In genomic region chr18:75531851-75532241, GRCh38 we compare ENCODE assay signal across 21 cellular contexts.
A peak's percentile ranks its signal among the peaks of the same experiment; 100 is the strongest.
DNase-seq lines count a peak whose midpoint lies in the region; ATAC-seq, FAIRE-seq and TF ChIP-seq lines count a peak whose summit lies in the region.
"Had no signal": no experiment of that assay in that cellular context is flagged by ENCODE, and none has a peak within 500 bp of the region (broad histone marks: within the 10 kb centered on the region; RNA-seq: fewer than 3 reads in every experiment).

No MANE protein-coding gene starts in this region.

- H3K4me2 ChIP-seq in H1 (ENCODE audit: insufficient read depth in 1 of 2, low read depth in 2 of 2, low read length in 2 of 2) (no peak overlapping the region), neuronal stem cell (ENCODE audit: insufficient read depth, low read length, poor library complexity, severe bottlenecking) (no peak overlapping the region)
- H3K4me2 ChIP-seq: PC-9 had no signal

- POLR2A ChIA-PET in H1 (lab: Charles Lee; ENCODE audit: partially characterized antibody): no interaction called here

- ATAC-seq in GM18520 (IDR thresholded peaks at IDR 0.05; ENCODE audit: unreplicated experiment): no peak

- H3K18ac ChIP-seq in H1 (ENCODE audit: extremely low read depth, low read length) (no peak overlapping the region), neuronal stem cell (ENCODE audit: low read length) (peak overlapping the region; percentile 42)

- H3K4me1 ChIP-seq in H1 (replicated peaks in 1 of 4; ENCODE audit: control insufficient read depth in 3 of 4, insufficient read depth in 4 of 4, low read length in 3 of 4) (no peaks in the 10 kb centered on the region), neuronal stem cell (ENCODE audit: control insufficient read depth in 2 of 2, insufficient read depth in 1 of 2, low read depth in 1 of 2, low read length in 2 of 2) (no peaks in the 10 kb centered on the region)

- no peak overlapping the region for H2BK20ac ChIP-seq in H1 (ENCODE audit: low read length)

- no peaks in the 10 kb centered on the region for H3K79me2 ChIP-seq in H1 (ENCODE audit: control insufficient read depth in 1 of 2, insufficient read depth in 2 of 2, low read length in 2 of 2)

- H3K27ac ChIP-seq in H1 (ENCODE audit: low read depth, low read length) (no peak overlapping the region), neuronal stem cell (replicated peaks; ENCODE audit: low read length) (no peak overlapping the region)
- H3K27ac ChIP-seq: HL-60, PC-9 had no signal

- H3K27me3 ChIP-seq in H1 (replicated peaks in 1 of 4; ENCODE audit: control insufficient read depth in 3 of 4, extremely low read depth in 1 of 4, insufficient read depth in 3 of 4, low read length in 3 of 4) (no peaks in the 10 kb centered on the region), neuronal stem cell (ENCODE audit: control insufficient read depth in 3 of 3, insufficient read depth in 3 of 3, low read depth in 1 of 3, low read length in 3 of 3) (no peaks in the 10 kb centered on the region)
- H3K27me3 ChIP-seq: SJSA1 had no signal

- no peak for FAIRE-seq in H1 (lab: Jason Lieb, UNC)
- FAIRE-seq: G401.6 had no signal

- no peak overlapping the region for H3K4me3 ChIP-seq in H1 (ENCODE audit: extremely low read depth in 1 of 4, insufficient read depth in 2 of 4, low read depth in 3 of 4, low read length in 4 of 4)
- H3K4me3 ChIP-seq in neuronal stem cell (ENCODE audit: low read length in 2 of 2): no peak overlapping the region
- H3K4me3 ChIP-seq: PC-9, SJSA1 had no signal

- no peak for DNase-seq in H1 (ENCODE audit: low read depth in 1 of 2, low spot score in 2 of 2)
- DNase-seq in islet precursor cell: peak; percentile 29
- DNase-seq in neuronal stem cell (ENCODE audit: low spot score): no peak
- DNase-seq in RPMI8226: no peak
- DNase-seq in NCI-H774 (lab: John Stamatoyannopoulos, UW): no peak
- DNase-seq in NCI-H345 (lab: John Stamatoyannopoulos, UW): no peak
- DNase-seq: C1 segment of cervical spinal cord; CD4-positive, alpha-beta memory T cell; COR-L47; Karpas-422; NCI-H1092; NCI-H1417 treated with DMSO at 0.1 percent for 48 hours; NCI-H187 treated with DMSO at 0.1 percent for 48 hours; NCI-H446; NCI-H524 treated with DMSO at 0.1 percent for 48 hours; PC-9; Right ventricle myocardium superior had no signal

- H3K4ac ChIP-seq in H1 (replicated peaks; ENCODE audit: insufficient read length, low read depth, low read length) (no peak overlapping the region), neuronal stem cell (ENCODE audit: low read length) (no peak overlapping the region)

- H3K14ac ChIP-seq in H1 (ENCODE audit: insufficient read length) (no peak overlapping the region), neuronal stem cell (ENCODE audit: low read length) (no peak overlapping the region)

- no peaks in the 10 kb centered on the region for H3K23me2 ChIP-seq in H1 (ENCODE audit: low read depth, low read length)

- CTCF ChIA-PET in H1 (lab: Charles Lee; ENCODE audit: partially characterized antibody): interaction anchor here (1.8 kb wide), 1 partner anchor 15 kb away, joined by 5 read pairs; no protein-coding TSS in a partner anchor

- H3K23ac ChIP-seq in H1 (ENCODE audit: insufficient read length): no peak overlapping the region
- H3K23ac ChIP-seq in neuronal stem cell (ENCODE audit: low read depth, low read length, poor library complexity): no peak overlapping the region

- no peak overlapping the region for H3K9ac ChIP-seq in H1 (replicated peaks in 1 of 4; ENCODE audit: extremely low read depth in 1 of 4, low read depth in 3 of 4, low read length in 3 of 4)
- no peak overlapping the region for H3K9ac ChIP-seq in neuronal stem cell (ENCODE audit: low read depth, low read length, poor library complexity)

- no peak overlapping the region for H3K56ac ChIP-seq in H1 (replicated peaks; ENCODE audit: insufficient read length, low read depth, low read length)

- H2BK5ac ChIP-seq in H1 (ENCODE audit: low read depth, low read length) (no peak overlapping the region), neuronal stem cell (ENCODE audit: low read length) (no peak overlapping the region)

- H4K20me1 ChIP-seq in H1 (replicated peaks in 1 of 2; ENCODE audit: control insufficient read depth in 1 of 2, insufficient read depth in 2 of 2, low read length in 2 of 2): no peaks in the 10 kb centered on the region

- no peak overlapping the region; the same call in 1 of the 2 replicates for H4K8ac ChIP-seq in H1 (ENCODE audit: extremely low read depth, insufficient read depth, low read length)
- no peak overlapping the region for H4K8ac ChIP-seq in neuronal stem cell (ENCODE audit: low read depth, low read length)

- H2BK12ac ChIP-seq in H1 (ENCODE audit: low read depth, low read length): no peak overlapping the region
- no peak overlapping the region for H2BK12ac ChIP-seq in neuronal stem cell (ENCODE audit: low read length)

- TF ChIP-seq EP300 in H1 (IDR thresholded peaks at IDR 0.05; ENCODE audit: borderline replicate concordance in 1 of 2, low read depth in 2 of 2, low read length in 2 of 2): no peak

- H4K5ac ChIP-seq in H1 (ENCODE audit: insufficient read length, low read depth, low read length): no peak overlapping the region

- peak overlapping the region; percentile 85; the same call in 1 of the 2 replicates for H2AFZ ChIP-seq in H1 (ENCODE audit: low read length)
- H2AFZ ChIP-seq in neuronal stem cell (ENCODE audit: low read length): no peak overlapping the region
- H2AFZ ChIP-seq: PC-9 had no signal

- H3K9me3 ChIP-seq in H1 (ENCODE audit: insufficient read depth in 2 of 2, low read depth in 1 of 2, low read length in 1 of 2) (no peaks in the 10 kb centered on the region), neuronal stem cell (replicated peaks in 1 of 2; ENCODE audit: control insufficient read depth in 2 of 2, insufficient read depth in 1 of 2, low read depth in 1 of 2, low read length in 2 of 2) (peaks cover 0 to 2% of the 10 kb centered on the region in 2 donors)

- no peaks in the 10 kb centered on the region for H3K36me3 ChIP-seq in H1 (ENCODE audit: control insufficient read depth in 2 of 4, insufficient read depth in 4 of 4, low read length in 3 of 4)
- no peaks in the 10 kb centered on the region for H3K36me3 ChIP-seq in neuronal stem cell (replicated peaks in 1 of 2; ENCODE audit: control insufficient read depth in 2 of 2, insufficient read depth in 2 of 2, low read length in 2 of 2)
- H3K36me3 ChIP-seq: SJSA1 had no signal

- no peak for TF ChIP-seq CTCF in H1 (IDR thresholded peaks at IDR 0.05; ENCODE audit: control extremely low read depth in 1 of 3, insufficient read depth in 1 of 3, low read depth in 1 of 3, low read length in 3 of 3)

- H4K91ac ChIP-seq in H1 (replicated peaks; ENCODE audit: insufficient read length, low read length) (no peak overlapping the region), neuronal stem cell (ENCODE audit: low read depth, low read length, poor library complexity) (no peak overlapping the region)

- H2BK15ac ChIP-seq in H1 (ENCODE audit: low read length): no peak overlapping the region
- no peak overlapping the region for H2BK15ac ChIP-seq in neuronal stem cell (ENCODE audit: low read length)

- H3K79me1 ChIP-seq in H1 (ENCODE audit: low read depth, low read length) (no peaks in the 10 kb centered on the region), neuronal stem cell (ENCODE audit: low read depth, low read length) (no peaks in the 10 kb centered on the region)

- H2BK120ac ChIP-seq in H1 (replicated peaks; ENCODE audit: low read depth, low read length): no peak overlapping the region
- no peak overlapping the region for H2BK120ac ChIP-seq in neuronal stem cell (ENCODE audit: low read depth, low read length)

- no peak for TF ChIP-seq RAD21 in H1 (IDR thresholded peaks at IDR 0.05 in 1 of 2, conservative IDR thresholded peaks at IDR 0.05 in 1 of 2; ENCODE audit: low read depth in 2 of 2, low read length in 2 of 2)

- TF ChIP-seq POLR2A in H1 (IDR thresholded peaks at IDR 0.05; ENCODE audit: control extremely low read depth in 1 of 2, low read depth in 2 of 2, low read length in 2 of 2): no peak

- H2AK5ac ChIP-seq in H1 (ENCODE audit: low read depth, low read length) (no peak overlapping the region), neuronal stem cell (ENCODE audit: low read depth, low read length) (no peak overlapping the region)

- 87% methylated on average over 12 of the region's 12 CpGs; no CpG with 5 or more reads in 1 of the 2 experiments for WGBS in H1 (ENCODE audit: extremely low coverage in 1 of 2, insufficient coverage in 1 of 2, insufficient read length in 1 of 2, insufficient replicate concordance in 2 of 2, low coverage in 1 of 2, low lambda C conversion rate in 2 of 2, missing lambda C conversion rate in 1 of 2), 2 experiments
- no CpG with 5 or more reads among the region's 12 CpGs for WGBS in neuronal stem cell (ENCODE audit: extremely low coverage in 2 of 2, insufficient read length in 2 of 2, insufficient replicate concordance in 1 of 2), 2 donors

TF ChIP-seq in H1, 55 proteins besides CTCF, POLR2A, EP300 and RAD21:
- TF ChIP-seq MAX (IDR thresholded peaks at IDR 0.05) (peak; percentile 27; the same call in 1 of the 2 replicates), TBP (IDR thresholded peaks at IDR 0.05; ENCODE audit: low read depth, low read length) (no peak), E2F6 (IDR thresholded peaks at IDR 0.05) (peak; percentile 50; the same call in 1 of the 2 replicates)
TF ChIP-seq in H1: peak in this region for 2.
